22 cellular contexts compared by ENCODE assay signal in the genomic region with DNA sequence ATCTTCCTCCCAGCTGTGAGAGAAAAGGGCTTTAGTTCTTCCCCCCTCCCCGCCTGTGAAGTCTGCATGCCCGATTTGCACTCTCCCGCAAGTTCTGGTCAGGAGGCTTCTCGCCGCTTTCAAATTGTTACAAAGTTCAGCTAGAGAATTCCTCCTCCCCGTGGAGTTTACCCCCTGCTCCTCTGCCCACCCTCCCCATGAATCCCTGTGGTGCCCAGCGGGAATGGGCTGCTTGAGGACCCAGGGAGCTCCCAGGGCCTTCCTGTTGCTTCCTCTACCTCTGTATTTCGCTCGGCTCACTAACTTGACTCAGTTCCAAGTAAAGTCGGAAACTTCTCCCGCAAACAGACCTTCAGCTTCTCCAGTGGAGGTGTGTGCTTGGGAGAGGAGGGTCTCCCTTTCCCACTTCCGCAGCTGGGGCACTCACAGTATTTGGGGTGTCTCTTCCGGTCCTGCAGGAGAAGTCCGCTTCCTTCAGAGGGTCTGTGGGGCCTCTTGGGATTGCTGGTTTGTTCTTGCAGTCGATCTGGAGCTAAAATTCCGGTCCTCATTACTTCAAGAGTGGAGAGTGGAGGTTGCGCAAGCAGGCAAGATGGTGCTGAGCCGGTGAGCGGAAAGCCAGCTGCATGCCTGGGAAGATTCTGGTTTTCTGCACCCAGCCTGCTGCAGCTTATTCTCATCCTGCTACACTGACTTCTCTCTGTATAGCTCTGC.
DNase-seq lines count a peak whose midpoint lies in the region; ATAC-seq and TF ChIP-seq lines count a peak whose summit lies in the region.
"Had no signal": no experiment of that assay in that cellular context is flagged by ENCODE, and none has a peak within 500 bp of the region (broad histone marks: within the 10 kb centered on the region; RNA-seq: fewer than 3 reads in every experiment).

No MANE protein-coding gene starts in this region.

- no peak overlapping the region for H3K18ac ChIP-seq in trophoblast cell (ENCODE audit: low read length)

- no peaks in the 10 kb centered on the region; the same call in 1 of the 2 replicates for H3K27me3 Mint-ChIP-seq in HFFc6 (ENCODE audit: insufficient read depth)
- H3K27me3 Mint-ChIP-seq: CD8-positive, alpha-beta memory T cell; effector memory CD8-positive, alpha-beta T cell had no signal

- H3K27ac ChIP-seq in trophoblast cell (ENCODE audit: low read depth, low read length), result no peak overlapping the region
- H3K27ac ChIP-seq: left lung, RWPE1, thoracic aorta had no signal

- no peak overlapping the region for H2BK5ac ChIP-seq in trophoblast cell (ENCODE audit: low read depth, low read length, poor library complexity)

- H3K36me3 Mint-ChIP-seq in HFFc6 (ENCODE audit: low read depth), result peaks cover 21% of the 10 kb centered on the region
- H3K36me3 Mint-ChIP-seq: activated naive CD4-positive, alpha-beta T cell treated with anti-CD3 and anti-CD28 coated beads, Interleukin-2, amount 10 ng/mL, durations not matched to agents 7 days and 5 days; CD8-positive, alpha-beta memory T cell had no signal

- no peak overlapping the region for H4K12ac ChIP-seq in trophoblast cell (ENCODE audit: low read depth, low read length)

- H2AFZ ChIP-seq in trophoblast cell (ENCODE audit: insufficient read depth, low read length, poor library complexity), result peak overlapping the region; percentile 75

- H2BK12ac ChIP-seq in trophoblast cell (ENCODE audit: low read length), result no peak overlapping the region

- H3K79me1 ChIP-seq in trophoblast cell (ENCODE audit: low read length), result no peaks in the 10 kb centered on the region

- no peak for TF ChIP-seq POLR2A in GM18505 (IDR thresholded peaks at IDR 0.05; ENCODE audit: borderline replicate concordance, extremely low read depth, insufficient read depth, insufficient read length)

- H3K79me2 ChIP-seq in trophoblast cell (ENCODE audit: control insufficient read depth, insufficient read depth, low read length, poor library complexity), result no peaks in the 10 kb centered on the region

- no peak overlapping the region for H3K14ac ChIP-seq in trophoblast cell (ENCODE audit: low read length)

- no peaks in the 10 kb centered on the region for H3K9me3 Mint-ChIP-seq in HFFc6
- H3K9me3 Mint-ChIP-seq: activated naive CD4-positive, alpha-beta T cell treated with anti-CD3 and anti-CD28 coated beads, Interleukin-2, amount 10 ng/mL, durations not matched to agents 7 days and 5 days; CD8-positive, alpha-beta memory T cell; effector memory CD8-positive, alpha-beta T cell had no signal

- no peaks in the 10 kb centered on the region for H3K36me3 ChIP-seq in trophoblast cell (ENCODE audit: control insufficient read depth in 1 of 2, insufficient read depth in 2 of 2, low read length in 2 of 2)
- H3K36me3 ChIP-seq: heart right ventricle, left lung, thoracic aorta had no signal

- H4K8ac ChIP-seq in trophoblast cell (ENCODE audit: low read depth, low read length), result no peak overlapping the region

- H4K91ac ChIP-seq in trophoblast cell (ENCODE audit: low read depth, low read length), result no peak overlapping the region

- H3K4me1 Mint-ChIP-seq in HFFc6 (ENCODE audit: low read depth), result peaks cover 53% of the 10 kb centered on the region
- H3K4me1 Mint-ChIP-seq: activated naive CD4-positive, alpha-beta T cell treated with anti-CD3 and anti-CD28 coated beads, Interleukin-2, amount 10 ng/mL, durations not matched to agents 7 days and 5 days; CD8-positive, alpha-beta memory T cell had no signal

- no peak overlapping the region for H3K23ac ChIP-seq in trophoblast cell (ENCODE audit: low read length)

- no CpG with 5 or more reads among the region's 19 CpGs for WGBS in trophoblast cell (ENCODE audit: extremely low coverage, insufficient coverage, insufficient read length)

- peak overlapping the region; percentile 85 for H3K4me3 Mint-ChIP-seq in HFFc6
- H3K4me3 Mint-ChIP-seq: activated naive CD4-positive, alpha-beta T cell treated with anti-CD3 and anti-CD28 coated beads, Interleukin-2, amount 10 ng/mL, durations not matched to agents 7 days and 5 days; CD8-positive, alpha-beta memory T cell; effector memory CD8-positive, alpha-beta T cell had no signal

- H2BK120ac ChIP-seq in trophoblast cell (ENCODE audit: insufficient read depth, low read length, poor library complexity), result no peak overlapping the region

- no peak overlapping the region for H3K9ac ChIP-seq in trophoblast cell (ENCODE audit: low read length)

- peaks cover 2% of the 10 kb centered on the region for H3K9me3 ChIP-seq in trophoblast cell (ENCODE audit: insufficient read depth, low read depth, low read length)
- H3K9me3 ChIP-seq: heart right ventricle, left lung, thoracic aorta had no signal

- no peak overlapping the region for H2AK5ac ChIP-seq in trophoblast cell (ENCODE audit: low read length)

- peak; percentile 42 for DNase-seq in AG20443 (ENCODE audit: low spot score)
- peak; percentile 18 for DNase-seq in HFFc6
- peak; percentile 51 for DNase-seq in choroid plexus epithelial cell (ENCODE audit: low read depth)
- DNase-seq in trophoblast cell, result no peak
- no peak for DNase-seq in GF-D8 (lab: John Stamatoyannopoulos, UW)
- DNase-seq: activated CD4-positive, alpha-beta T cell treated with anti-CD3 and anti-CD28 coated beads for 1 hour; activated naive CD4-positive, alpha-beta T cell treated with anti-CD3 and anti-CD28 coated beads, Interleukin-2, amount 10 ng/mL, durations not matched to agents 7 days and 5 days; activated T-cell treated with anti-CD3 and anti-CD28 coated beads, Interleukin-2, amount 50 U/mL, for 48 hours; aorta; CD8-positive, alpha-beta memory T cell; DMS53; effector memory CD8-positive, alpha-beta T cell; heart right ventricle; left lung; NCI-H1417; NCI-H524; right cardiac atrium had no signal

- peak overlapping the region; percentile 85; the same call in 1 of the 2 replicates for H3K27ac Mint-ChIP-seq in HFFc6
- H3K27ac Mint-ChIP-seq: activated naive CD4-positive, alpha-beta T cell treated with anti-CD3 and anti-CD28 coated beads, Interleukin-2, amount 10 ng/mL, durations not matched to agents 7 days and 5 days; CD8-positive, alpha-beta memory T cell; effector memory CD8-positive, alpha-beta T cell had no signal

- H3K4me2 ChIP-seq in trophoblast cell (ENCODE audit: low read length), result no peak overlapping the region

- H3K4ac ChIP-seq in trophoblast cell (ENCODE audit: low read depth, low read length), result no peak overlapping the region

- no peaks in the 10 kb centered on the region for H3K27me3 ChIP-seq in trophoblast cell (ENCODE audit: insufficient read depth, low read length)
- H3K27me3 ChIP-seq: heart right ventricle had no signal

- peaks cover 2 to 4% of the 10 kb centered on the region in 2 experiments for H3K4me1 ChIP-seq in trophoblast cell (ENCODE audit: control insufficient read depth in 1 of 2, insufficient read depth in 2 of 2, low read length in 2 of 2)
- H3K4me1 ChIP-seq: left lung had no signal

- TF ChIP-seq CTCF in HFFc6 (IDR thresholded peaks at IDR 0.05) (no peak), choroid plexus epithelial cell (conservative IDR thresholded peaks at IDR 0.05; ENCODE audit: low read depth, low read length) (no peak)

- H3K4me3 ChIP-seq in choroid plexus epithelial cell (ENCODE audit: low read depth, low read length) (peak overlapping the region; percentile 23), trophoblast cell (ENCODE audit: low read depth, low read length) (no peak overlapping the region)
- H3K4me3 ChIP-seq: heart right ventricle, left lung, thoracic aorta had no signal

- ATAC-seq in GM18505 (IDR thresholded peaks at IDR 0.05; ENCODE audit: unreplicated experiment) (no peak), HG03521 (IDR thresholded peaks at IDR 0.05; ENCODE audit: unreplicated experiment) (no peak), GM19328 (IDR thresholded peaks at IDR 0.05; ENCODE audit: unreplicated experiment) (no peak)
- ATAC-seq: effector memory CD8-positive, alpha-beta T cell; left lung; right cardiac atrium had no signal

Comparison
In these comparisons a context has a peak if more than half of its experiments do, and no peak if none do; other contexts are left out.
1. DNase-seq: peak in AG20443 (single experiment), HFFc6 (single experiment) and choroid plexus epithelial cell (single experiment); none in trophoblast cell (0 of 2) and GF-D8 (single experiment).